In the genomic region with DNA sequence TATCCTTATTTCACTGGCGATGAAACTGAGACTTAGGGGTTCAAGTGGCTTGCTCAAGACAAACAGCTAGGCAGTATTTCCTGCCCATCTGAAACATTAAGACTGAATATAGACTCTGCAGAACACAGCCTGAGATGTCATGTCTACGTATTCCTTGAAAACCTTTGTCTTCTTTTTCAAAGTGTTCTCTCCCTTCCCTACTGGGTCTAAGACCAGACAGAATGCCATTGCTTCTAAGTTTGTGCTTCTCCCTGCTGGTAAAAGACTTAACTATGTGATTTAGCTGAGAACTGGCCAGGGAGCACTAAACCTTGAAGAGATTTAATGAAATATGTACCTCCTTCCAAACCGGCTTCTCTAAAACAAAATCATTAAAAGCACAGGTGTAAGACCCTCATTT, we compare ENCODE assay signal across 19 cellular contexts. TPM values are rescaled to one million over a fixed set of nuclear protein-coding genes. Genes with fewer than 3 reads are reported as not detected.
A peak's percentile ranks its signal among the peaks of the same experiment; 100 is the strongest.
DNase-seq lines count a peak whose midpoint lies in the region; ATAC-seq and TF ChIP-seq lines count a peak whose summit lies in the region.
"Had no signal": no experiment of that assay in that cellular context is flagged by ENCODE, and none has a peak within 500 bp of the region (broad histone marks: within the 10 kb centered on the region; RNA-seq: fewer than 3 reads in every experiment).

No MANE protein-coding gene starts in this region.

- no peaks in the 10 kb centered on the region for H3K9me3 Mint-ChIP-seq in CD4-positive, CD25-positive, alpha-beta regulatory T cell
- no peaks in the 10 kb centered on the region for H3K9me3 Mint-ChIP-seq in memory B cell
- no peaks in the 10 kb centered on the region for H3K9me3 Mint-ChIP-seq in stimulated activated effector memory CD8-positive, alpha-beta T cell treated with anti-CD3 and anti-CD28 coated beads, Interleukin-12 subunit alpha, Interleukin-12 subunit beta, amount 100 ng/mL, for 72 hours
- H3K9me3 Mint-ChIP-seq in progenitor cell of endocrine pancreas (ENCODE audit: low read depth), result no peaks in the 10 kb centered on the region

- H3K4me3 Mint-ChIP-seq in CD4-positive, CD25-positive, alpha-beta regulatory T cell, result peak overlapping the region in 3 of 4 donors; percentile 9 to 95 (median 72)
- H3K4me3 Mint-ChIP-seq in memory B cell, result no peak overlapping the region
- peak overlapping the region; percentile 100 for H3K4me3 Mint-ChIP-seq in stimulated activated effector memory CD8-positive, alpha-beta T cell treated with anti-CD3 and anti-CD28 coated beads, Interleukin-12 subunit alpha, Interleukin-12 subunit beta, amount 100 ng/mL, for 72 hours
- H3K4me3 Mint-ChIP-seq in progenitor cell of endocrine pancreas (ENCODE audit: low read depth), result no peak overlapping the region

- H3K9me2 ChIP-seq in SU-DHL-6 (replicated peaks; ENCODE audit: insufficient read depth, low read length), result no peaks in the 10 kb centered on the region

- H3K36me3 ChIP-seq in CD4-positive, CD25-positive, alpha-beta regulatory T cell (ENCODE audit: control insufficient read depth, insufficient read depth, low read length), result peaks cover 16% of the 10 kb centered on the region
- peaks cover 58% of the 10 kb centered on the region for H3K36me3 ChIP-seq in SU-DHL-6 (ENCODE audit: low read length)
- H3K36me3 ChIP-seq: WERI-Rb-1 had no signal

- peaks cover 40% of the 10 kb centered on the region for H4K20me1 ChIP-seq in SU-DHL-6 (ENCODE audit: low read depth, low read length)

- peaks cover 94% of the 10 kb centered on the region for H3F3A ChIP-seq in SU-DHL-6 (ENCODE audit: insufficient read depth)

- peaks cover 34% of the 10 kb centered on the region for H3K4me1 ChIP-seq in CD4-positive, CD25-positive, alpha-beta regulatory T cell (ENCODE audit: control insufficient read depth, insufficient read depth, low read length, poor library complexity, severe bottlenecking)

- H3K9me3 ChIP-seq in CD4-positive, CD25-positive, alpha-beta regulatory T cell (ENCODE audit: control insufficient read depth in 2 of 2, low read length in 2 of 2), result no peaks in the 10 kb centered on the region
- H3K9me3 ChIP-seq in SU-DHL-6 (ENCODE audit: insufficient read depth, low read length), result no peaks in the 10 kb centered on the region
- H3K9me3 ChIP-seq: lower lobe of right lung, thyroid gland had no signal

- H3K4me3 ChIP-seq in CD4-positive, CD25-positive, alpha-beta regulatory T cell (ENCODE audit: low read depth, low read length), result no peak overlapping the region
- H3K4me3 ChIP-seq in SU-DHL-6 (ENCODE audit: insufficient read depth, low read length, poor library complexity, severe bottlenecking), result no peak overlapping the region
- H3K4me3 ChIP-seq: thyroid gland had no signal

- no peaks in the 10 kb centered on the region for H3K27me3 ChIP-seq in CD4-positive, CD25-positive, alpha-beta regulatory T cell (ENCODE audit: control insufficient read depth, insufficient read depth, low read length)
- H3K27me3 ChIP-seq in SU-DHL-6 (ENCODE audit: low read length), result no peaks in the 10 kb centered on the region
- H3K27me3 ChIP-seq: thyroid gland had no signal

- peaks cover 9 to 28% (median 22%) of the 10 kb centered on the region in 4 donors for H3K4me1 Mint-ChIP-seq in CD4-positive, CD25-positive, alpha-beta regulatory T cell
- H3K4me1 Mint-ChIP-seq in memory B cell, result peaks cover 15% of the 10 kb centered on the region
- H3K4me1 Mint-ChIP-seq in stimulated activated effector memory CD8-positive, alpha-beta T cell treated with anti-CD3 and anti-CD28 coated beads, Interleukin-12 subunit alpha, Interleukin-12 subunit beta, amount 100 ng/mL, for 72 hours, result peaks cover 40% of the 10 kb centered on the region
- peaks cover 16% of the 10 kb centered on the region for H3K4me1 Mint-ChIP-seq in progenitor cell of endocrine pancreas (ENCODE audit: low read depth)

- H3K27ac ChIP-seq in CD4-positive, CD25-positive, alpha-beta regulatory T cell (ENCODE audit: insufficient read depth, low read length, poor library complexity, severe bottlenecking), result no peak overlapping the region
- peak overlapping the region; percentile 92 for H3K27ac ChIP-seq in SU-DHL-6 (ENCODE audit: low read depth, low read length)
- H3K27ac ChIP-seq: HL-60, WERI-Rb-1 had no signal

- H3K27me3 Mint-ChIP-seq in CD4-positive, CD25-positive, alpha-beta regulatory T cell, result no peaks in the 10 kb centered on the region
- H3K27me3 Mint-ChIP-seq in memory B cell (no peaks in the 10 kb centered on the region), progenitor cell of endocrine pancreas (peaks cover 20% of the 10 kb centered on the region)

- H3K9ac ChIP-seq in SU-DHL-6 (ENCODE audit: low read length), result peak overlapping the region; percentile 99; the same call in 1 of the 2 replicates

- ATAC-seq in CD4-positive, CD25-positive, alpha-beta regulatory T cell (ENCODE audit: low read depth in 2 of 2), result no peak
- ATAC-seq in memory B cell (ENCODE audit: low read depth) (no peak), GM19023 (IDR thresholded peaks at IDR 0.05; ENCODE audit: unreplicated experiment) (no peak)
- ATAC-seq in stimulated activated effector memory CD8-positive, alpha-beta T cell treated with anti-CD3 and anti-CD28 coated beads, Interleukin-12 subunit alpha, Interleukin-12 subunit beta, amount 100 ng/mL, for 72 hours, result no peak
- ATAC-seq: lower lobe of right lung had no signal

- H3K4me2 ChIP-seq in SU-DHL-6 (ENCODE audit: low read depth, low read length, poor library complexity, severe bottlenecking), result peak overlapping the region; percentile 97

- TF ChIP-seq CTCF in SU-DHL-6 (IDR thresholded peaks at IDR 0.05; ENCODE audit: insufficient read depth, low read length, poor library complexity, severe bottlenecking) (no peak), progenitor cell of endocrine pancreas (IDR thresholded peaks at IDR 0.05; ENCODE audit: unreplicated experiment) (no peak)

- peaks cover 98% of the 10 kb centered on the region for H3K79me2 ChIP-seq in SU-DHL-6 (ENCODE audit: insufficient read depth, low read length)

- peaks cover 16% of the 10 kb centered on the region for H3K36me3 Mint-ChIP-seq in CD4-positive, CD25-positive, alpha-beta regulatory T cell
- peaks cover 11% of the 10 kb centered on the region for H3K36me3 Mint-ChIP-seq in memory B cell
- peaks cover 50% of the 10 kb centered on the region for H3K36me3 Mint-ChIP-seq in stimulated activated effector memory CD8-positive, alpha-beta T cell treated with anti-CD3 and anti-CD28 coated beads, Interleukin-12 subunit alpha, Interleukin-12 subunit beta, amount 100 ng/mL, for 72 hours
- H3K36me3 Mint-ChIP-seq in progenitor cell of endocrine pancreas (ENCODE audit: insufficient read depth), result peaks cover 9% of the 10 kb centered on the region

- H3K27ac Mint-ChIP-seq in CD4-positive, CD25-positive, alpha-beta regulatory T cell, result peak overlapping the region in 2 of 3 donors; percentile 3 to 65
- peak overlapping the region; percentile 37 for H3K27ac Mint-ChIP-seq in memory B cell
- peak overlapping the region; percentile 100 for H3K27ac Mint-ChIP-seq in stimulated activated effector memory CD8-positive, alpha-beta T cell treated with anti-CD3 and anti-CD28 coated beads, Interleukin-12 subunit alpha, Interleukin-12 subunit beta, amount 100 ng/mL, for 72 hours
- H3K27ac Mint-ChIP-seq in progenitor cell of endocrine pancreas, result no peak overlapping the region

- no peak overlapping the region for H2AFZ ChIP-seq in SU-DHL-6 (ENCODE audit: low read depth, low read length, severe bottlenecking)

- no peak for DNase-seq in CD4-positive, CD25-positive, alpha-beta regulatory T cell
- DNase-seq in memory B cell (ENCODE audit: low spot score in 2 of 2), result no peak
- no peak for DNase-seq in stimulated activated effector memory CD8-positive, alpha-beta T cell treated with anti-CD3 and anti-CD28 coated beads, Interleukin-12 subunit alpha, Interleukin-12 subunit beta, amount 100 ng/mL, for 72 hours (ENCODE audit: low spot score in 2 of 2)
- no peak for DNase-seq in SW 1271 (lab: John Stamatoyannopoulos, UW)
- DNase-seq in progenitor cell of endocrine pancreas (ENCODE audit: low spot score, unreplicated experiment), result no peak
- DNase-seq in stimulated activated CD8-positive, alpha-beta memory T cell treated with anti-CD3 and anti-CD28 coated beads, Interleukin-4, amount 100 ng/mL, for 48 hours, result no peak
- DNase-seq: activated CD8-positive, alpha-beta memory T cell treated with anti-CD3 and anti-CD28 coated beads for 24 hours; activated effector memory CD4-positive, alpha-beta T cell treated with anti-CD3 and anti-CD28 coated beads, Interleukin-2, amount 50 U/mL, for 16 hours; DMS 273 treated with DMSO at 0.1 percent for 48 hours; effector memory CD4-positive, alpha-beta T cell; lower lobe of right lung; NCI-H1436; NCI-H446 treated with DMSO at 0.1 percent for 48 hours; stimulated activated CD4-positive, alpha-beta T cell treated with anti-CD3 and anti-CD28 coated beads, Interleukin-12 subunit alpha, Interleukin-12 subunit beta, amount 100 ng/mL, for 4 hours; thyroid gland; WERI-Rb-1 had no signal

RNA-seq across cellular contexts. Expression of a gene that starts 9.9 kb away (rescaled TPM):
- 39.6 TPM for total RNA-seq in CD4-positive, CD25-positive, alpha-beta regulatory T cell
- 1 to 10 TPM; 1.8 to 3.4 (median 2.5) TPM for polyA plus RNA-seq in CD4-positive, CD25-positive, alpha-beta regulatory T cell
- 21.3 and 22.8 TPM in 2 replicates for total RNA-seq in progenitor cell of endocrine pancreas

RNA-seq across cellular contexts. Expression of a gene that starts 33.0 kb away (rescaled TPM):
- not detected for total RNA-seq in CD4-positive, CD25-positive, alpha-beta regulatory T cell
- polyA plus RNA-seq in CD4-positive, CD25-positive, alpha-beta regulatory T cell, result not detected
- not detected in 2 replicates for total RNA-seq in progenitor cell of endocrine pancreas
- total RNA-seq: lower lobe of right lung, thyroid gland had no signal

Comparison
In these comparisons a context has a peak if more than half of its experiments do, and no peak if none do; other contexts are left out.
1. H3K4me3 Mint-ChIP-seq: peak in CD4-positive, CD25-positive, alpha-beta regulatory T cell (3 of 4) and stimulated activated effector memory CD8-positive, alpha-beta T cell treated with anti-CD3 and anti-CD28 coated beads, Interleukin-12 subunit alpha, Interleukin-12 subunit beta, amount 100 ng/mL, for 72 hours (single experiment); none in memory B cell (single experiment) and progenitor cell of endocrine pancreas (single experiment).